9 cellular contexts compared by ENCODE assay signal in genomic region chr13:35475131-35475959, GRCh38. TPM values are rescaled to one million over a fixed set of nuclear protein-coding genes. Genes with fewer than 3 reads are reported as not detected.
DNase-seq lines count a peak whose midpoint lies in the region; ATAC-seq, FAIRE-seq and TF ChIP-seq lines count a peak whose summit lies in the region.
"Had no signal": no experiment of that assay in that cellular context is flagged by ENCODE, and none has a peak within 500 bp of the region (broad histone marks: within the 10 kb centered on the region; RNA-seq: fewer than 3 reads in every experiment).

No MANE protein-coding gene starts in this region.

- peaks cover 68% of the 10 kb centered on the region for H3K36me3 Mint-ChIP-seq in HFFc6 (ENCODE audit: low read depth)
- H3K36me3 Mint-ChIP-seq in stimulated activated naive B cell treated with anti-CD40 and anti-IgM and Interleukin-4, amounts not matched to agents 10 μg/mL and 1 μg/mL and 100 μg/mL, for 72 hours, result peaks cover 5 to 20% of the 10 kb centered on the region in 2 donors

- in situ Hi-C loops in brain microvascular endothelial cell (cut with HindIII; ENCODE audit: low pct_ligation_motif_present, low sequenced_read_pairs), result no loop called here

- H3K4me3 ChIP-seq in brain microvascular endothelial cell (ENCODE audit: low read depth, low read length) (peak overlapping the region; percentile 59), kidney (ENCODE audit: low read length in 2 of 2) (peak overlapping the region; percentile 59 to 61)

- peaks cover 8% of the 10 kb centered on the region for H3K9me3 Mint-ChIP-seq in HFFc6
- no peaks in the 10 kb centered on the region for H3K9me3 Mint-ChIP-seq in stimulated activated naive B cell treated with anti-CD40 and anti-IgM and Interleukin-4, amounts not matched to agents 10 μg/mL and 1 μg/mL and 100 μg/mL, for 72 hours

- H3K27ac ChIP-seq in brain microvascular endothelial cell (no peak overlapping the region), kidney (ENCODE audit: low read depth in 2 of 2, low read length in 2 of 2) (peak overlapping the region in 1 of 2 donors; percentile 9)

- H3K27ac Mint-ChIP-seq in HFFc6, result peak overlapping the region; percentile 95
- H3K27ac Mint-ChIP-seq in stimulated activated naive B cell treated with anti-CD40 and anti-IgM and Interleukin-4, amounts not matched to agents 10 μg/mL and 1 μg/mL and 100 μg/mL, for 72 hours, result peak overlapping the region; percentile 83

- peak; percentile 47 for DNase-seq in Ammon's horn (ENCODE audit: low spot score)
- DNase-seq in HFFc6, result peak; percentile 59
- DNase-seq in brain microvascular endothelial cell, result peak; percentile 7
- DNase-seq in kidney, result peak; percentile 63
- DNase-seq in stimulated activated naive B cell treated with anti-CD40 and anti-IgM and Interleukin-4, amounts not matched to agents 10 μg/mL and 1 μg/mL and 100 μg/mL, for 72 hours, result no peak
- DNase-seq in NCI-H2196 (lab: John Stamatoyannopoulos, UW; ENCODE audit: unreplicated experiment), result no peak
- DNase-seq in OCI-M2 (lab: John Stamatoyannopoulos, UW; ENCODE audit: unreplicated experiment), result no peak

- FAIRE-seq in kidney (lab: Jason Lieb, UNC), result no peak
- FAIRE-seq: colon had no signal

- H3K4me1 Mint-ChIP-seq in HFFc6 (ENCODE audit: low read depth), result peaks cover 34% of the 10 kb centered on the region
- H3K4me1 Mint-ChIP-seq in stimulated activated naive B cell treated with anti-CD40 and anti-IgM and Interleukin-4, amounts not matched to agents 10 μg/mL and 1 μg/mL and 100 μg/mL, for 72 hours, result peaks cover 26 to 53% of the 10 kb centered on the region in 2 donors

- peaks cover 59% of the 10 kb centered on the region for H3K27me3 ChIP-seq in brain microvascular endothelial cell (replicated peaks)

- intact Hi-C loops in kidney (cut with DNase I), result no loop called here

- H3K36me3 ChIP-seq in brain microvascular endothelial cell (replicated peaks) (no peaks in the 10 kb centered on the region), kidney (ENCODE audit: control insufficient read depth in 1 of 2, insufficient read depth in 2 of 2, low read length in 2 of 2) (no peaks in the 10 kb centered on the region)

- H3K4me1 ChIP-seq in kidney (ENCODE audit: control insufficient read depth in 1 of 2, insufficient read depth in 1 of 2, low read depth in 1 of 2, low read length in 2 of 2), result peaks cover 0 to 4% of the 10 kb centered on the region in 2 donors

- TF ChIP-seq CTCF in HFFc6 (IDR thresholded peaks at IDR 0.05) (no peak), brain microvascular endothelial cell (IDR thresholded peaks at IDR 0.05; ENCODE audit: low read depth, low read length, missing control alignments) (no peak), kidney (IDR thresholded peaks at IDR 0.05; ENCODE audit: borderline replicate concordance, extremely low read depth, insufficient read depth) (no peak)

- H3K9me3 ChIP-seq in kidney (ENCODE audit: control insufficient read depth in 1 of 2, low read length in 2 of 2), result peaks cover 0 to 6% of the 10 kb centered on the region in 2 donors

- peak overlapping the region; percentile 92 for H3K4me3 Mint-ChIP-seq in HFFc6
- peak overlapping the region; percentile 82 to 91 for H3K4me3 Mint-ChIP-seq in stimulated activated naive B cell treated with anti-CD40 and anti-IgM and Interleukin-4, amounts not matched to agents 10 μg/mL and 1 μg/mL and 100 μg/mL, for 72 hours

- ATAC-seq in stimulated activated naive B cell treated with anti-CD40 and anti-IgM and Interleukin-4, amounts not matched to agents 10 μg/mL and 1 μg/mL and 100 μg/mL, for 72 hours (replicated peaks), result peak; percentile 44 to 47
- ATAC-seq in GM21515 (IDR thresholded peaks at IDR 0.05; ENCODE audit: unreplicated experiment), result no peak

- peaks cover 15% of the 10 kb centered on the region for H3K27me3 Mint-ChIP-seq in HFFc6 (ENCODE audit: insufficient read depth)
- peaks cover 58 to 73% of the 10 kb centered on the region in 2 donors for H3K27me3 Mint-ChIP-seq in stimulated activated naive B cell treated with anti-CD40 and anti-IgM and Interleukin-4, amounts not matched to agents 10 μg/mL and 1 μg/mL and 100 μg/mL, for 72 hours

- no peak overlapping the region for H3K9ac ChIP-seq in kidney (ENCODE audit: low read length in 2 of 2)

RNA-seq across cellular contexts. Expression of gene MAB21L1, which starts 1.1 kb away (rescaled TPM):
- 10 to 100 TPM; 40.1 to 49.0 (median 44.8) TPM for total RNA-seq in HFFc6 (2021; fragmentation: NEBNext Ultra II Directional; extraction: Animal tissue kit (Norgen Biotek cat#: 25700))
- total RNA-seq in kidney, result 0.47 TPM
- 0.17 TPM for polyA plus RNA-seq in kidney (ENCODE audit: insufficient read depth, low read depth, low replicate concordance)

Comparison
In these comparisons a context has a peak if more than half of its experiments do, and no peak if none do; other contexts are left out.
1. DNase-seq: peak in Ammon's horn (single experiment), HFFc6 (single experiment), brain microvascular endothelial cell (single experiment) and kidney (single experiment); none in stimulated activated naive B cell treated with anti-CD40 and anti-IgM and Interleukin-4, amounts not matched to agents 10 μg/mL and 1 μg/mL and 100 μg/mL, for 72 hours (single experiment), NCI-H2196 (single experiment) and OCI-M2 (single experiment).
2. RNA of gene MAB21L1, which starts 1.1 kb away (total RNA-seq): 40.1 to 49.0 TPM in HFFc6; 0.47 TPM in kidney (single experiment); every median in the first group is over 10 times any median in the second.